18 cellular contexts compared by ENCODE assay signal in the genomic region with DNA sequence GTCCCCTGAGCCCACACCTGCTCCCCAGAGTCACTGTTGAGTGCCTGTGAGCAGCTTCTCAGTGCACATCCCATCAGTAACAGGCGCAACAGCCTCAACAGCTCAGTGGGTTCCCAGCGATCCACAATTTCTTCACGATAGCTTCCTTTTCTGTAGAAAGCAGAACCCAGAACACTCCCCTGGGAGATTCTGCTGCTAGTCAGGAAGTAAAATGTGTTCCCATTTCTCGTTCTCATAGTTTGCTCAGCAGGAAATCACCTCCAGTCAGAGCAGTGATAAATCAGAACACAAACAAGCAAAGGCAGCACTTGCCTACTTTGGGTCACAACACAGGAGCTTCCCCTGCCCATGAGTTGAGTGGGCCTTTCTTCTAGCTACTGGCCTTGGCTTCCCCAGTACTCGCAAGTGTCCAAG. TPM values are rescaled to one million over a fixed set of nuclear protein-coding genes. Genes with fewer than 3 reads are reported as not detected.
DNase-seq lines count a peak whose midpoint lies in the region; ATAC-seq, FAIRE-seq and TF ChIP-seq lines count a peak whose summit lies in the region.
"Had no signal": no experiment of that assay in that cellular context is flagged by ENCODE, and none has a peak within 500 bp of the region (broad histone marks: within the 10 kb centered on the region; RNA-seq: fewer than 3 reads in every experiment).

No MANE protein-coding gene starts in this region.

- POLR2A ChIA-PET in activated B cell treated with CpG ODN at 0.5 μM for 24 hours (lab: Charles Lee): interaction anchor here (0.6 to 2.7 kb wide), 7 partner anchors 11 to 102 kb away, joined by 3 to 12 read pairs (median 4); a partner anchor contains a TSS

- H3K27me3 Mint-ChIP-seq in activated CD4-positive, alpha-beta T cell treated with anti-CD3 and anti-CD28 coated beads, Interleukin-2, amount 10 ng/mL, durations not matched to agents 24 days and 14 days: no peaks in the 10 kb centered on the region
- H3K27me3 Mint-ChIP-seq in activated B cell treated with CpG ODN at 0.5 μM for 24 hours (no peaks in the 10 kb centered on the region), naive B cell (no peaks in the 10 kb centered on the region), mesothelial cell of epicardium (ENCODE audit: low read depth) (no peaks in the 10 kb centered on the region)
- H3K27me3 Mint-ChIP-seq: T-cell had no signal

- H3K36me3 Mint-ChIP-seq in activated CD4-positive, alpha-beta T cell treated with anti-CD3 and anti-CD28 coated beads, Interleukin-2, amount 10 ng/mL, durations not matched to agents 24 days and 14 days (ENCODE audit: low read depth): peaks cover 60% of the 10 kb centered on the region
- H3K36me3 Mint-ChIP-seq in activated B cell treated with CpG ODN at 0.5 μM for 24 hours (ENCODE audit: low read depth) (peaks cover 83% of the 10 kb centered on the region), naive B cell (peaks cover 20 to 23% of the 10 kb centered on the region in 2 donors), mesothelial cell of epicardium (peaks cover 11% of the 10 kb centered on the region)

- no peak for DNase-seq in activated CD4-positive, alpha-beta T cell treated with anti-CD3 and anti-CD28 coated beads, Interleukin-2, amount 10 ng/mL, durations not matched to agents 24 days and 14 days
- DNase-seq in activated CD4-positive, alpha-beta T cell treated with anti-CD3 and anti-CD28 coated beads for 48 hours: no peak
- DNase-seq in GM18507 (ENCODE audit: extremely low spot score, insufficient read length, low read depth) (no peak), activated B cell treated with CpG ODN at 0.5 μM for 24 hours (no peak), naive B cell (peak; percentile 49), globus pallidus (ENCODE audit: low spot score) (no peak), mesothelial cell of epicardium (ENCODE audit: low spot score in 2 of 2, unreplicated experiment in 2 of 2) (no peak), dedifferentiated amniotic fluid mesenchymal stem cell (ENCODE audit: extremely low spot score) (no peak)
- DNase-seq: activated CD4-positive, CD25-positive, alpha-beta regulatory T cell treated with anti-CD3 and anti-CD28 coated beads, Interleukin-2, amount 50 U/mL, for 72 hours; COR-L47; NCI-H2029; NCI-H526; nephron progenitor cell; retina; stimulated activated CD4-positive, alpha-beta T cell treated with anti-CD3 and anti-CD28 coated beads, Interleukin-2, amount 100 ng/mL, for 48 hours; T-cell; upper lobe of left lung had no signal

- peaks cover 1% of the 10 kb centered on the region for H3K4me1 Mint-ChIP-seq in activated CD4-positive, alpha-beta T cell treated with anti-CD3 and anti-CD28 coated beads, Interleukin-2, amount 10 ng/mL, durations not matched to agents 24 days and 14 days
- H3K4me1 Mint-ChIP-seq in activated B cell treated with CpG ODN at 0.5 μM for 24 hours (peaks cover 41% of the 10 kb centered on the region), naive B cell (peaks cover 26 to 46% (median 42%) of the 10 kb centered on the region in 3 donors), mesothelial cell of epicardium (no peaks in the 10 kb centered on the region)
- H3K4me1 Mint-ChIP-seq: nephron progenitor cell had no signal

- H3K4me3 Mint-ChIP-seq in activated CD4-positive, alpha-beta T cell treated with anti-CD3 and anti-CD28 coated beads, Interleukin-2, amount 10 ng/mL, durations not matched to agents 24 days and 14 days: no peak overlapping the region
- H3K4me3 Mint-ChIP-seq in activated B cell treated with CpG ODN at 0.5 μM for 24 hours (peak overlapping the region; percentile 53), naive B cell (peak overlapping the region; percentile 9 to 83 (median 46)), mesothelial cell of epicardium (no peak overlapping the region)
- H3K4me3 Mint-ChIP-seq: nephron progenitor cell, T-cell had no signal

- peak overlapping the region; percentile 46 for H3K27ac Mint-ChIP-seq in activated CD4-positive, alpha-beta T cell treated with anti-CD3 and anti-CD28 coated beads, Interleukin-2, amount 10 ng/mL, durations not matched to agents 24 days and 14 days
- H3K27ac Mint-ChIP-seq in activated B cell treated with CpG ODN at 0.5 μM for 24 hours: peak overlapping the region; percentile 88
- H3K27ac Mint-ChIP-seq in naive B cell: peak overlapping the region; percentile 63 to 96 (median 88)
- H3K27ac Mint-ChIP-seq in mesothelial cell of epicardium: no peak overlapping the region
- H3K27ac Mint-ChIP-seq: nephron progenitor cell had no signal

- intact Hi-C loops in activated CD4-positive, alpha-beta T cell treated with anti-CD3 and anti-CD28 coated beads, Interleukin-2, amount 10 ng/mL, durations not matched to agents 24 days and 14 days (cut with micrococcal nuclease): no loop called here
- intact Hi-C loops in activated B cell treated with CpG ODN at 0.5 μM for 24 hours (cut with micrococcal nuclease): loop anchor here (1.0 kb wide), 1 partner anchor 49 kb away; a partner anchor contains a TSS

- CTCF ChIA-PET in activated B cell treated with CpG ODN at 0.5 μM for 24 hours (lab: Charles Lee): interaction anchor here (0.8 to 1.8 kb wide), 2 partner anchors 48 to 241 kb away, joined by 3 to 5 read pairs; a partner anchor contains a TSS

- peaks cover 7% of the 10 kb centered on the region for H3K9me3 Mint-ChIP-seq in activated CD4-positive, alpha-beta T cell treated with anti-CD3 and anti-CD28 coated beads, Interleukin-2, amount 10 ng/mL, durations not matched to agents 24 days and 14 days
- H3K9me3 Mint-ChIP-seq in activated B cell treated with CpG ODN at 0.5 μM for 24 hours: no peaks in the 10 kb centered on the region
- H3K9me3 Mint-ChIP-seq in naive B cell: peaks cover 0 to 5% (median 0%) of the 10 kb centered on the region in 7 donors
- peaks cover 12% of the 10 kb centered on the region for H3K9me3 Mint-ChIP-seq in mesothelial cell of epicardium

- FAIRE-seq in GM18507 (lab: Jason Lieb, UNC): peak; percentile 65
- FAIRE-seq: A204.1 had no signal

- TF ChIP-seq CTCF in activated B cell treated with CpG ODN at 0.5 μM for 24 hours (IDR thresholded peaks at IDR 0.05) (no peak), mesothelial cell of epicardium (IDR thresholded peaks at IDR 0.05; ENCODE audit: unreplicated experiment) (no peak)

- ATAC-seq in activated B cell treated with CpG ODN at 0.5 μM for 24 hours (ENCODE audit: low read depth): peak; percentile 69
- peak; percentile 75 to 77 for ATAC-seq in naive B cell (ENCODE audit: low read depth in 2 of 2)
- ATAC-seq: T-cell had no signal

RNA-seq across cellular contexts. Expression of a gene that starts 48.9 kb away (rescaled TPM):
- 36.7 and 37.9 TPM in 2 replicates for total RNA-seq in activated CD4-positive, alpha-beta T cell treated with anti-CD3 and anti-CD28 coated beads, Interleukin-2, amount 10 ng/mL, durations not matched to agents 24 days and 14 days
- total RNA-seq in activated B cell treated with CpG ODN at 0.5 μM for 24 hours (39.0 and 49.9 TPM in 2 replicates), mesothelial cell of epicardium (20.0 to 23.5 TPM (median 21.7 TPM) in 3 replicates)
- polyA plus RNA-seq in naive B cell (ENCODE audit: low read depth in 6 of 6): 10 to 100 TPM in 2 of 6 donors, 1 to 10 TPM in 4; 7.5 to 17.6 (median 9.6) TPM

Comparison
In these comparisons a context has a peak if more than half of its experiments do, and no peak if none do; other contexts are left out.
1. H3K4me3 Mint-ChIP-seq: peak in activated B cell treated with CpG ODN at 0.5 μM for 24 hours (single experiment) and naive B cell (8 of 8); none in activated CD4-positive, alpha-beta T cell treated with anti-CD3 and anti-CD28 coated beads, Interleukin-2, amount 10 ng/mL, durations not matched to agents 24 days and 14 days (single experiment) and mesothelial cell of epicardium (single experiment).